15 cellular contexts compared by ENCODE assay signal in the genomic region with DNA sequence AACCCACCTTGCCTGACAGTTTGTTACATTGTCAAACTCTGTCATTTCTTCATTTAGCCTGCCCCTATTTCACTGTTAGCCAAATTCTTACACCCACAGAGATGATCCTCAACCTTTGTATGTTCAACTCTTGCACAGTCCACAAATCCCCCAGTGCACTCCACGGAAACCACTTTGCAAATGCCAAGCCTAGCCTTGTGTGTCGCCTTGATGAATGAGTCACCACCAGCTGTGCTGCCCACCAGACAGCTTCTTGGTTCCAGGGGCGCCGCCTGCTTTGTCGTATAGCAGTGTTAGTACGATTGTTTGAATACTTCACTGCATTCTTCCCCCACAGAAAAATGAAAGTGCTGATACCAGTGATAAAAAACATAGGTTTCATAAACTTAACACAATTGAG.
DNase-seq lines count a peak whose midpoint lies in the region; ATAC-seq and TF ChIP-seq lines count a peak whose summit lies in the region.
"Had no signal": no experiment of that assay in that cellular context is flagged by ENCODE, and none has a peak within 500 bp of the region (broad histone marks: within the 10 kb centered on the region; RNA-seq: fewer than 3 reads in every experiment).

No MANE protein-coding gene starts in this region.

- DNase-seq in AG08395 (ENCODE audit: low spot score) (peak; percentile 69), M059J (ENCODE audit: low read depth) (peak; percentile 43), astrocyte of the cerebellum (ENCODE audit: low read depth) (peak; percentile 52), kidney tubule cell (ENCODE audit: low spot score) (peak; percentile 56), esophagus squamous epithelium (lab: John Stamatoyannopoulos, UW) (no peak), mammary epithelial cell (no peak)
- DNase-seq: activated CD4-positive, alpha-beta memory T cell treated with anti-CD3 and anti-CD28 coated beads, Interleukin-2, amount 10 ng/mL, durations not matched to agents 7 days and 5 days; activated naive CD4-positive, alpha-beta T cell; left cardiac atrium; PC-3; upper lobe of left lung had no signal

- intact Hi-C loops in esophagus squamous epithelium (cut with DNase I) (no loop called here), mammary epithelial cell (cut with micrococcal nuclease) (no loop called here)

- in situ Hi-C loops in astrocyte of the cerebellum (cut with HindIII; ENCODE audit: low sequenced_read_pairs) = no loop called here
- in situ Hi-C loops in mammary epithelial cell (cut with MboI; ENCODE audit: low sequenced_read_pairs in 2 of 2) = no loop called here

- peaks cover 35% of the 10 kb centered on the region for H3K79me2 ChIP-seq in mammary epithelial cell (ENCODE audit: insufficient read depth, low read length)

- ATAC-seq in GM18502 (IDR thresholded peaks at IDR 0.05; ENCODE audit: poor library complexity, unreplicated experiment) = no peak
- no peak for ATAC-seq in HG03457 (IDR thresholded peaks at IDR 0.05; ENCODE audit: unreplicated experiment)
- ATAC-seq: gastroesophageal sphincter, PC-3 had no signal

- H3K9me3 ChIP-seq in esophagus squamous epithelium = no peaks in the 10 kb centered on the region
- no peaks in the 10 kb centered on the region for H3K9me3 ChIP-seq in mammary epithelial cell (replicated peaks; ENCODE audit: insufficient read depth, low read length)
- H3K9me3 ChIP-seq: gastroesophageal sphincter, upper lobe of left lung had no signal

- TF ChIP-seq POLR2A in esophagus squamous epithelium (IDR thresholded peaks at IDR 0.05) = no peak

- TF ChIP-seq CTCF in astrocyte of the cerebellum (IDR thresholded peaks at IDR 0.05; ENCODE audit: low read depth, low read length, missing control alignments) = no peak
- no peak for TF ChIP-seq CTCF in esophagus squamous epithelium (IDR thresholded peaks at IDR 0.05)
- no peak for TF ChIP-seq CTCF in mammary epithelial cell (conservative IDR thresholded peaks at IDR 0.05 in 1 of 2, IDR thresholded peaks at IDR 0.05 in 1 of 2; ENCODE audit: extremely low read depth in 1 of 2, insufficient read depth in 1 of 2, low read depth in 1 of 2, low read length in 2 of 2)

- H3K27me3 ChIP-seq in esophagus squamous epithelium (no peaks in the 10 kb centered on the region), mammary epithelial cell (ENCODE audit: insufficient read depth, low read length) (no peaks in the 10 kb centered on the region)
- H3K27me3 ChIP-seq: gastroesophageal sphincter, upper lobe of left lung had no signal

- H3K36me3 ChIP-seq in esophagus squamous epithelium (no peaks in the 10 kb centered on the region), mammary epithelial cell (ENCODE audit: insufficient read depth, low read length) (no peaks in the 10 kb centered on the region)
- H3K36me3 ChIP-seq: gastroesophageal sphincter, upper lobe of left lung had no signal

- no peak overlapping the region for H3K9ac ChIP-seq in mammary epithelial cell (ENCODE audit: insufficient read depth, low read length)

- BruUV-seq in mammary epithelial cell (replicated peaks; lab: Mats Ljungman, UMichigan) = no TSS peak

- H4K20me1 ChIP-seq in mammary epithelial cell (ENCODE audit: insufficient read depth, low read length) = no peaks in the 10 kb centered on the region

- no peak overlapping the region for H2AFZ ChIP-seq in mammary epithelial cell (ENCODE audit: low read depth, low read length)

- H3K4me2 ChIP-seq in mammary epithelial cell (ENCODE audit: insufficient read depth, low read depth, low read length) = no peak overlapping the region

- H3K4me3 ChIP-seq in astrocyte of the cerebellum (ENCODE audit: low read depth, low read length) (no peak overlapping the region), esophagus squamous epithelium (no peak overlapping the region), mammary epithelial cell (replicated peaks in 1 of 3; ENCODE audit: insufficient read depth in 1 of 3, low read depth in 2 of 3, low read length in 3 of 3) (no peak overlapping the region)
- H3K4me3 ChIP-seq: coronary artery, gastroesophageal sphincter, upper lobe of left lung had no signal

- CTCF ChIA-PET in mammary epithelial cell (lab: Charles Lee; ENCODE audit: low non-redundant PET) = interaction anchor here (0.6 kb wide), 1 partner anchor 19 kb away, joined by 4 read pairs; no protein-coding TSS in a partner anchor

- 30 to 34% methylated on average over 6 of the region's 6 CpGs for WGBS in esophagus squamous epithelium, 2 donors
- 74% methylated on average over 6 of the region's 6 CpGs for WGBS in mammary epithelial cell (ENCODE audit: low coverage, missing lambda C conversion rate)

- H3K27ac ChIP-seq in esophagus squamous epithelium = peak overlapping the region in 2 of 4 donors; percentile 31 to 42
- no peak overlapping the region for H3K27ac ChIP-seq in mammary epithelial cell (ENCODE audit: insufficient read depth, low read depth, low read length)
- H3K27ac ChIP-seq: gastroesophageal sphincter, upper lobe of left lung had no signal

- H3K4me1 ChIP-seq in esophagus squamous epithelium (no peaks in the 10 kb centered on the region), mammary epithelial cell (ENCODE audit: insufficient read depth, low read length) (peaks cover 53% of the 10 kb centered on the region)

- dilution Hi-C loops in mammary epithelial cell (cut with HindIII; ENCODE audit: low sequenced_read_pairs) = no loop called here

Comparison
In these comparisons a context has a peak if more than half of its experiments do, and no peak if none do; other contexts are left out.
1. DNase-seq: peak in AG08395 (single experiment), M059J (single experiment), astrocyte of the cerebellum (single experiment) and kidney tubule cell (single experiment); none in esophagus squamous epithelium (single experiment) and mammary epithelial cell (single experiment).